In the genomic region with DNA sequence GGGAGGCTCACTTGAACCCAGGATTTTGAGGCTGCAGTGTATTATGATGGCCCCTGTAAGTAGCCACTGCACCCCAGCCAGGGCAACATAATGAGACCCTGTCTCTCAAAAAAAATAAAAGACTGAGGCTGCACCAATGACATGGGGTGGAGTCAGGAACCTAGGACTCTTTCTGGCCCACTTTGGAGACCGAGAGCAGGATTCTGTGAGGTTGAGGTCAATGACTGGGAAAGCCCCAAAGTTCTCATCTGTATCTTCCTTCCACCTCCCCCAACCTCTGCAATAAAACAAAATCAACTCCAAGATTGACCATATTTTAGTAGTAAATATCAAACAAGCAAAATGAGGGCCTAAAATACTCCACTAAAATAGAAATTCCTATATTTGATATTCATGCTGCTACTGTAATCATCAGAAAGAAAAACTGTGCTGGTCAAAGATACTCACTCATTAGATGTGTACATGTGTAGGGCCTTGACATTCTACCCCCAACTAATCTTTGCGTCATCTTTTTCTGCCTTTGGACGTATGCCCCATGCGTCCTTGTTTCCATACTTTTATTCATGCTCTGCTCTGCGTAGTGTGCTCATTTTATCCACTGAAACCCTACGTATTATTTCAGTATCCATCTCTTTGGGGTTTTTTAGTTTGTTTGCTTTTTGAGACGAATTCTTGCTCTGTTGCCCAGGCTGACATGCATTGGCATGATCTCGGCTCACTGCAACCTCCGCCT, we compare ENCODE assay signal across 21 cellular contexts. TPM values are rescaled to one million over a fixed set of nuclear protein-coding genes. Genes with fewer than 3 reads are reported as not detected.
DNase-seq lines count a peak whose midpoint lies in the region; ATAC-seq and TF ChIP-seq lines count a peak whose summit lies in the region.
"Had no signal": no experiment of that assay in that cellular context is flagged by ENCODE, and none has a peak within 500 bp of the region (broad histone marks: within the 10 kb centered on the region; RNA-seq: fewer than 3 reads in every experiment).

No MANE protein-coding gene starts in this region.

- no peaks in the 10 kb centered on the region for H4K20me1 ChIP-seq in OCI-LY3 (ENCODE audit: insufficient read depth, low read length)

- peak overlapping the region; percentile 64 for H3K27ac Mint-ChIP-seq in CD8-positive, alpha-beta T cell
- H3K27ac Mint-ChIP-seq: activated CD4-positive, alpha-beta T cell treated with anti-CD3 and anti-CD28 coated beads, Interleukin-2, amount 10 ng/mL, durations not matched to agents 24 days and 14 days; activated CD8-positive, alpha-beta memory T cell treated with anti-CD3 and anti-CD28 coated beads, Interleukin-2, amount 10 ng/mL, durations not matched to agents 7 days and 5 days had no signal

- no peak for DNase-seq in CD8-positive, alpha-beta T cell
- DNase-seq in foreskin keratinocyte (no peak), prostate gland (ENCODE audit: low spot score) (no peak), NCI-H2196 (lab: John Stamatoyannopoulos, UW; ENCODE audit: unreplicated experiment) (no peak), SW 1271 (lab: John Stamatoyannopoulos, UW) (no peak), GM19238 (ENCODE audit: insufficient read length, low spot score) (no peak)
- DNase-seq: activated CD4-positive, alpha-beta T cell treated with anti-CD3 and anti-CD28 coated beads, Interleukin-2, amount 10 ng/mL, durations not matched to agents 24 days and 14 days; activated CD8-positive, alpha-beta memory T cell treated with anti-CD3 and anti-CD28 coated beads, Interleukin-2, amount 10 ng/mL, durations not matched to agents 7 days and 5 days; activated effector memory CD4-positive, alpha-beta T cell treated with anti-CD3 and anti-CD28 coated beads, Interleukin-2, amount 50 U/mL, for 16 hours; cerebellar nuclear complex; GDM1; head of caudate nucleus; Kasumi-1; left cardiac atrium; NCI-H1694 treated with DMSO at 0.1 percent for 48 hours; ovary; upper lobe of right lung had no signal

- CTCF ChIA-PET in CD8-positive, alpha-beta T cell (lab: Charles Lee): no interaction called here

- POLR2A ChIA-PET in CD8-positive, alpha-beta T cell (lab: Charles Lee): no interaction called here

- H3K4me2 ChIP-seq in OCI-LY3 (ENCODE audit: low read length): peak overlapping the region; percentile 5; the same call in 1 of the 2 replicates

- H3K27me3 ChIP-seq in CD8-positive, alpha-beta T cell (ENCODE audit: insufficient read depth, low read length): no peaks in the 10 kb centered on the region
- no peaks in the 10 kb centered on the region for H3K27me3 ChIP-seq in OCI-LY3 (ENCODE audit: low read depth, low read length)
- H3K27me3 ChIP-seq in foreskin keratinocyte: no peaks in the 10 kb centered on the region
- no peaks in the 10 kb centered on the region for H3K27me3 ChIP-seq in prostate gland (replicated peaks; ENCODE audit: insufficient read depth)
- H3K27me3 ChIP-seq: ovary, upper lobe of right lung had no signal

- H3K36me3 ChIP-seq in CD8-positive, alpha-beta T cell (ENCODE audit: insufficient read depth, low read length): no peaks in the 10 kb centered on the region
- H3K36me3 ChIP-seq in OCI-LY3 (replicated peaks; ENCODE audit: low read depth, low read length) (no peaks in the 10 kb centered on the region), prostate gland (no peaks in the 10 kb centered on the region)
- H3K36me3 ChIP-seq: ovary, upper lobe of right lung had no signal

- H3K4me3 ChIP-seq in CD8-positive, alpha-beta T cell (ENCODE audit: low read depth, low read length): no peak overlapping the region
- H3K4me3 ChIP-seq in OCI-LY3 (ENCODE audit: low read length) (no peak overlapping the region), prostate gland (no peak overlapping the region)
- H3K4me3 ChIP-seq: ovary, upper lobe of right lung had no signal

- 59% methylated on average over 9 of the region's 9 CpGs for WGBS in prostate gland

- TF ChIP-seq POLR2A in prostate gland (IDR thresholded peaks at IDR 0.05): no peak

- no peak overlapping the region for H3K4me3 Mint-ChIP-seq in CD8-positive, alpha-beta T cell
- H3K4me3 Mint-ChIP-seq: activated CD4-positive, alpha-beta T cell treated with anti-CD3 and anti-CD28 coated beads, Interleukin-2, amount 10 ng/mL, durations not matched to agents 24 days and 14 days; activated CD8-positive, alpha-beta memory T cell treated with anti-CD3 and anti-CD28 coated beads, Interleukin-2, amount 10 ng/mL, durations not matched to agents 7 days and 5 days had no signal

- no peak for ATAC-seq in CD8-positive, alpha-beta T cell
- no peak for ATAC-seq in foreskin keratinocyte
- no peak for ATAC-seq in esophagus mucosa
- ATAC-seq: activated CD8-positive, alpha-beta memory T cell treated with anti-CD3 and anti-CD28 coated beads, Interleukin-2, amount 10 ng/mL, durations not matched to agents 7 days and 5 days; left cardiac atrium; sciatic nerve; upper lobe of right lung had no signal

- H3K27ac ChIP-seq in CD8-positive, alpha-beta T cell (ENCODE audit: low read depth, low read length): no peak overlapping the region
- H3K27ac ChIP-seq in OCI-LY3 (ENCODE audit: low read length) (no peak overlapping the region), foreskin keratinocyte (peak overlapping the region; percentile 11), prostate gland (peak overlapping the region; percentile 45 to 58)
- H3K27ac ChIP-seq: epithelial cell of prostate, ovary, upper lobe of right lung had no signal

- peaks cover 44% of the 10 kb centered on the region for H3K4me1 Mint-ChIP-seq in CD8-positive, alpha-beta T cell (ENCODE audit: low read depth)

- intact Hi-C loops in CD8-positive, alpha-beta T cell (cut with DNase I, micrococcal nuclease): no loop called here
- intact Hi-C loops in prostate gland (cut with DNase I): no loop called here

- H3K9me3 Mint-ChIP-seq in CD8-positive, alpha-beta T cell: no peaks in the 10 kb centered on the region
- H3K9me3 Mint-ChIP-seq: activated CD4-positive, alpha-beta T cell treated with anti-CD3 and anti-CD28 coated beads, Interleukin-2, amount 10 ng/mL, durations not matched to agents 24 days and 14 days had no signal

- no peak for TF ChIP-seq CTCF in CD8-positive, alpha-beta T cell (IDR thresholded peaks at IDR 0.05)
- no peak for TF ChIP-seq CTCF in OCI-LY3 (IDR thresholded peaks at IDR 0.05; ENCODE audit: low read depth, low read length)
- TF ChIP-seq CTCF in foreskin keratinocyte (conservative IDR thresholded peaks at IDR 0.05): no peak
- no peak for TF ChIP-seq CTCF in prostate gland (IDR thresholded peaks at IDR 0.05)

- H2AFZ ChIP-seq in OCI-LY3 (ENCODE audit: low read depth, low read length): no peak overlapping the region

- H3K9ac ChIP-seq in OCI-LY3 (ENCODE audit: low read length): no peak overlapping the region

- no peaks in the 10 kb centered on the region for H3K4me1 ChIP-seq in CD8-positive, alpha-beta T cell (ENCODE audit: insufficient read depth, low read length)
- H3K4me1 ChIP-seq in OCI-LY3 (ENCODE audit: low read length): peaks cover 21% of the 10 kb centered on the region
- H3K4me1 ChIP-seq in foreskin keratinocyte: peaks cover 29% of the 10 kb centered on the region
- peaks cover 7% of the 10 kb centered on the region for H3K4me1 ChIP-seq in prostate gland (replicated peaks)

- H3K27me3 Mint-ChIP-seq in CD8-positive, alpha-beta T cell (ENCODE audit: low read depth): no peaks in the 10 kb centered on the region
- H3K27me3 Mint-ChIP-seq: activated CD4-positive, alpha-beta T cell treated with anti-CD3 and anti-CD28 coated beads, Interleukin-2, amount 10 ng/mL, durations not matched to agents 24 days and 14 days; activated CD8-positive, alpha-beta memory T cell treated with anti-CD3 and anti-CD28 coated beads, Interleukin-2, amount 10 ng/mL, durations not matched to agents 7 days and 5 days had no signal

- peaks cover 50% of the 10 kb centered on the region for H3K36me3 Mint-ChIP-seq in CD8-positive, alpha-beta T cell

- H3K79me2 ChIP-seq in OCI-LY3 (ENCODE audit: low read length): no peaks in the 10 kb centered on the region; the same call in 1 of the 2 replicates

- no peaks in the 10 kb centered on the region for H3K9me3 ChIP-seq in CD8-positive, alpha-beta T cell (ENCODE audit: low read length)
- H3K9me3 ChIP-seq in OCI-LY3 (ENCODE audit: insufficient read depth, low read length) (no peaks in the 10 kb centered on the region), prostate gland (no peaks in the 10 kb centered on the region)
- H3K9me3 ChIP-seq: ovary, upper lobe of right lung had no signal

RNA-seq across cellular contexts. Expression of gene WBP1L, which starts 23.8 kb away (rescaled TPM):
- total RNA-seq in CD8-positive, alpha-beta T cell: 1 to 10 TPM; 5.5 to 5.9 TPM
- total RNA-seq in foreskin keratinocyte (22.9 and 25.8 TPM in 2 replicates), prostate gland (100 to 1,000 TPM; 136 to 168 TPM), esophagus mucosa (19.6 TPM)
- polyA plus RNA-seq in foreskin keratinocyte: 10.2 and 11.1 TPM in 2 replicates

RNA-seq across cellular contexts. Expression of gene SFXN2, which starts 53.2 kb away (rescaled TPM):
- total RNA-seq in CD8-positive, alpha-beta T cell: 1 to 10 TPM; 5.3 to 5.7 TPM
- 11.8 and 14.3 TPM in 2 replicates for total RNA-seq in foreskin keratinocyte
- polyA plus RNA-seq in foreskin keratinocyte: 6.7 and 8.2 TPM in 2 replicates
- total RNA-seq in prostate gland: 10 to 100 TPM; 16.4 to 26.6 TPM
- 10.6 TPM for total RNA-seq in esophagus mucosa

RNA-seq across cellular contexts. Expression of gene ARL3, which starts 53.4 kb away (rescaled TPM):
- under 1 TPM; 0.49 to 0.75 TPM for total RNA-seq in CD8-positive, alpha-beta T cell
- 9.3 and 10.0 TPM in 2 replicates for total RNA-seq in foreskin keratinocyte
- 15.4 and 16.2 TPM in 2 replicates for polyA plus RNA-seq in foreskin keratinocyte
- total RNA-seq in prostate gland: 1 to 10 TPM; 8.0 to 8.5 TPM
- 3.3 TPM for total RNA-seq in esophagus mucosa

Comparison
In these comparisons a context has a peak if more than half of its experiments do, and no peak if none do; other contexts are left out.
1. H3K27ac ChIP-seq: peak in foreskin keratinocyte (single experiment) and prostate gland (2 of 2); none in CD8-positive, alpha-beta T cell (single experiment) and OCI-LY3 (single experiment).